In the genomic region with DNA sequence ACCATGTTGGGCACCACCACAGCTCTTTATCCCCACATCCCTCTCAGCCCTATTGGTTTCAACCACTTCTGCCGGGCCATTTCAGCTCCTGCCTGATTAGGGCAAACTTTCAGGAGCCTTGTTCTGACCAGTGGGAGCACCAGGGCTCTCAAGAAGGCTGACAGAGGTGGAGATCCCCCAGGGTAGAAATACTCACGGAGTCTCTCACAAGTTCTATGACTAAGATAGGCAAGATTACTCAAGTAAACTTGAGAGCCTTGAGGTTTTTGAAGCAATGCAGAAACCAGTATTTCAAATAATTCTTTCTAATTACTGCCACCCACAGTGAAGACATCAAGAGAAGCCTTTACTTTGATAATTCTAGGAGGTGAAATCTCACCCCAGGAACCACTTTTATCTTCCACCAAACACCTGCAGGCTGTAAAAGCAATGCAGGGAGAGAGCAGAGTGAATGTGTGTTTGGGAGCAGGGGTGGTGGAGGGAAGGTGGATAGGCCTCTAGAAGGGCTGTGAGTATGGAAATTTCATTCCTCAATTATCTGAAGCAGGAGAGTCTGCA, we compare ENCODE assay signal across 26 cellular contexts. TPM values are rescaled to one million over a fixed set of nuclear protein-coding genes. Genes with fewer than 3 reads are reported as not detected.
A peak's percentile ranks its signal among the peaks of the same experiment; 100 is the strongest.
DNase-seq lines count a peak whose midpoint lies in the region; ATAC-seq, FAIRE-seq and TF ChIP-seq lines count a peak whose summit lies in the region.
"Had no signal": no experiment of that assay in that cellular context is flagged by ENCODE, and none has a peak within 500 bp of the region (broad histone marks: within the 10 kb centered on the region; RNA-seq: fewer than 3 reads in every experiment).

No MANE protein-coding gene starts in this region.

- no peak overlapping the region for H2BK15ac ChIP-seq in mesenchymal stem cell (ENCODE audit: low read depth, poor library complexity, severe bottlenecking)

- H2BK12ac ChIP-seq in mesenchymal stem cell (ENCODE audit: low read length in 2 of 2) = no peak overlapping the region

- H2AK5ac ChIP-seq in mesenchymal stem cell (ENCODE audit: low read length, severe bottlenecking) = no peak overlapping the region

- H3K36me3 ChIP-seq in DND-41 (ENCODE audit: insufficient read depth, low read length) = peaks cover 4% of the 10 kb centered on the region; the same call in 1 of the 2 replicates
- peaks cover 8 to 31% of the 10 kb centered on the region in 2 experiments for H3K36me3 ChIP-seq in mesenchymal stem cell (ENCODE audit: control insufficient read depth in 1 of 2, insufficient read depth in 2 of 2, low read depth in 1 of 2, low read length in 2 of 2)
- H3K36me3 ChIP-seq: cardiac muscle cell, SJSA1, transverse colon, WERI-Rb-1 had no signal

- WGBS in mesenchymal stem cell = 95% methylated on average over 1 of the region's 2 CpGs

- H3K9me3 Mint-ChIP-seq in activated naive CD8-positive, alpha-beta T cell treated with anti-CD3 and anti-CD28 coated beads, Interleukin-2, amount 50 U/mL, for 24 hours = no peaks in the 10 kb centered on the region
- H3K9me3 Mint-ChIP-seq: activated CD4-positive, alpha-beta memory T cell treated with anti-CD3 and anti-CD28 coated beads for 36 hours; activated T-helper 1 cell treated with anti-CD3 and anti-CD28 coated beads, Interleukin-12 subunit alpha, Interleukin-12 subunit beta, Interleukin-2, Interleukin-4 antibody, amounts not matched to agents 30 ng/mL and 10 ng/mL and 1 ng/mL, durations not matched to agents 14 hours and 24 hours and 36 hours; mesothelial cell of epicardium; T-helper 1 cell treated with Interleukin-12 subunit alpha and Interleukin-12 subunit beta and Interleukin-4 antibody, amounts not matched to agents 30 μg/mL and 1 μg/mL, for 36 hours had no signal

- H3K27ac Mint-ChIP-seq in activated naive CD8-positive, alpha-beta T cell treated with anti-CD3 and anti-CD28 coated beads, Interleukin-2, amount 50 U/mL, for 24 hours = no peak overlapping the region
- H3K27ac Mint-ChIP-seq: activated CD4-positive, alpha-beta memory T cell treated with anti-CD3 and anti-CD28 coated beads for 36 hours; activated T-helper 1 cell treated with anti-CD3 and anti-CD28 coated beads, Interleukin-12 subunit alpha, Interleukin-12 subunit beta, Interleukin-2, Interleukin-4 antibody, amounts not matched to agents 30 ng/mL and 10 ng/mL and 1 ng/mL, durations not matched to agents 14 hours and 24 hours and 36 hours; mesothelial cell of epicardium; T-helper 1 cell treated with Interleukin-12 subunit alpha and Interleukin-12 subunit beta and Interleukin-4 antibody, amounts not matched to agents 30 μg/mL and 1 μg/mL, for 36 hours had no signal

- no peak overlapping the region for H3K14ac ChIP-seq in mesenchymal stem cell (ENCODE audit: low read length in 2 of 2)

- H3K9ac ChIP-seq in DND-41 (ENCODE audit: low read depth, low read length) = no peak overlapping the region
- H3K9ac ChIP-seq in mesenchymal stem cell (ENCODE audit: low read length) = no peak overlapping the region

- H3K4me2 ChIP-seq in DND-41 (ENCODE audit: insufficient read depth, low read length) (no peak overlapping the region), mesenchymal stem cell (ENCODE audit: low read length, poor library complexity, severe bottlenecking) (no peak overlapping the region)

- no peaks in the 10 kb centered on the region for H3K79me2 ChIP-seq in DND-41 (ENCODE audit: insufficient read depth, low read length)

- FAIRE-seq in GM19239 (lab: Jason Lieb, UNC) = no peak

- no peak overlapping the region for H3K4ac ChIP-seq in mesenchymal stem cell (ENCODE audit: low read depth in 1 of 2, low read length in 2 of 2)

- no peaks in the 10 kb centered on the region for H3K27me3 Mint-ChIP-seq in activated naive CD8-positive, alpha-beta T cell treated with anti-CD3 and anti-CD28 coated beads, Interleukin-2, amount 50 U/mL, for 24 hours
- H3K27me3 Mint-ChIP-seq: activated CD4-positive, alpha-beta memory T cell treated with anti-CD3 and anti-CD28 coated beads for 36 hours had no signal

- H3K4me3 Mint-ChIP-seq in activated naive CD8-positive, alpha-beta T cell treated with anti-CD3 and anti-CD28 coated beads, Interleukin-2, amount 50 U/mL, for 24 hours = no peak overlapping the region
- H3K4me3 Mint-ChIP-seq: activated CD4-positive, alpha-beta memory T cell treated with anti-CD3 and anti-CD28 coated beads for 36 hours; activated T-helper 1 cell treated with anti-CD3 and anti-CD28 coated beads, Interleukin-12 subunit alpha, Interleukin-12 subunit beta, Interleukin-2, Interleukin-4 antibody, amounts not matched to agents 30 ng/mL and 10 ng/mL and 1 ng/mL, durations not matched to agents 14 hours and 24 hours and 36 hours; mesothelial cell of epicardium; T-helper 1 cell treated with Interleukin-12 subunit alpha and Interleukin-12 subunit beta and Interleukin-4 antibody, amounts not matched to agents 30 μg/mL and 1 μg/mL, for 36 hours had no signal

- peak; percentile 72 for ATAC-seq in DND-41 (ENCODE audit: insufficient read depth, low read depth)
- ATAC-seq in activated naive CD8-positive, alpha-beta T cell treated with anti-CD3 and anti-CD28 coated beads, Interleukin-2, amount 50 U/mL, for 24 hours = peak; percentile 59

- H3K27me3 ChIP-seq in DND-41 (ENCODE audit: insufficient read depth, low read length, poor library complexity) (no peaks in the 10 kb centered on the region), mesenchymal stem cell (ENCODE audit: control insufficient read depth in 1 of 2, insufficient read depth in 1 of 2, low read length in 2 of 2) (no peaks in the 10 kb centered on the region)
- H3K27me3 ChIP-seq: cardiac muscle cell, SJSA1, transverse colon had no signal

- TF ChIP-seq CTCF in DND-41 (IDR thresholded peaks at IDR 0.05; ENCODE audit: borderline replicate concordance, extremely low read depth, low read length, poor library complexity, severe bottlenecking) = no peak

- no peaks in the 10 kb centered on the region for H4K20me1 ChIP-seq in DND-41 (ENCODE audit: insufficient read depth, low read length)

- H3K4me1 Mint-ChIP-seq in activated naive CD8-positive, alpha-beta T cell treated with anti-CD3 and anti-CD28 coated beads, Interleukin-2, amount 50 U/mL, for 24 hours = peaks cover 11% of the 10 kb centered on the region
- H3K4me1 Mint-ChIP-seq: mesothelial cell of epicardium had no signal

- no peak overlapping the region for H2AFZ ChIP-seq in DND-41 (ENCODE audit: low read depth, low read length)
- no peak overlapping the region for H2AFZ ChIP-seq in mesenchymal stem cell (ENCODE audit: low read depth, low read length)

- H3K4me1 ChIP-seq in DND-41 (ENCODE audit: insufficient read depth, low read length) (no peaks in the 10 kb centered on the region), mesenchymal stem cell (ENCODE audit: control insufficient read depth, insufficient read depth, low read depth, low read length) (no peaks in the 10 kb centered on the region)

- H3K79me1 ChIP-seq in mesenchymal stem cell (replicated peaks; ENCODE audit: low read length, poor library complexity, severe bottlenecking) = no peaks in the 10 kb centered on the region

- H3K27ac ChIP-seq in DND-41 (ENCODE audit: low read length) (no peak overlapping the region), mesenchymal stem cell (ENCODE audit: low read length, poor library complexity, severe bottlenecking) (no peak overlapping the region)
- H3K27ac ChIP-seq: cardiac muscle cell, SJSA1, transverse colon, WERI-Rb-1 had no signal

- H4K91ac ChIP-seq in mesenchymal stem cell (ENCODE audit: low read length) = no peak overlapping the region

- no peak overlapping the region for H3K18ac ChIP-seq in mesenchymal stem cell (ENCODE audit: low read depth in 1 of 2, low read length in 2 of 2)

- no peak overlapping the region for H2BK120ac ChIP-seq in mesenchymal stem cell (ENCODE audit: low read depth, low read length)

- no peak overlapping the region for H3K23ac ChIP-seq in mesenchymal stem cell (ENCODE audit: low read length in 2 of 2)

- no peak overlapping the region for H4K8ac ChIP-seq in mesenchymal stem cell (ENCODE audit: low read length)

- H3K36me3 Mint-ChIP-seq in activated naive CD8-positive, alpha-beta T cell treated with anti-CD3 and anti-CD28 coated beads, Interleukin-2, amount 50 U/mL, for 24 hours (ENCODE audit: low read depth) = peaks cover 8% of the 10 kb centered on the region

- H3K9me3 ChIP-seq in DND-41 (ENCODE audit: insufficient read depth, low read length, severe bottlenecking) (no peaks in the 10 kb centered on the region), mesenchymal stem cell (ENCODE audit: control insufficient read depth, low read length) (no peaks in the 10 kb centered on the region)
- H3K9me3 ChIP-seq: SJSA1, transverse colon had no signal

- DNase-seq in DND-41 = no peak
- DNase-seq in EH (ENCODE audit: low read depth) = peak; percentile 24
- no peak for DNase-seq in activated naive CD8-positive, alpha-beta T cell treated with anti-CD3 and anti-CD28 coated beads, Interleukin-2, amount 50 U/mL, for 24 hours
- peak; percentile 43 for DNase-seq in mesenchymal stem cell
- DNase-seq in DMS114 treated with DMSO at 0.1 percent for 48 hours (lab: John Stamatoyannopoulos, UW; ENCODE audit: unreplicated experiment) = no peak
- DNase-seq in NCI-H187 treated with DMSO at 0.1 percent for 48 hours (lab: John Stamatoyannopoulos, UW) = no peak
- DNase-seq in GM19239 (ENCODE audit: insufficient read length, low spot score) = no peak
- DNase-seq: activated CD4-positive, alpha-beta memory T cell treated with anti-CD3 and anti-CD28 coated beads for 36 hours; AML-193; amniotic stem cell; DMS79 treated with DMSO at 0.1 percent for 48 hours; H7; Karpas-422; kidney glomerular epithelial cell; NCI-H1092 treated with DMSO at 0.1 percent for 48 hours; NCI-H2029 treated with DMSO at 0.1 percent for 48 hours; NCI-H446 treated with DMSO at 0.1 percent for 48 hours; stimulated activated naive CD4-positive, alpha-beta T cell; transverse colon; WERI-Rb-1 had no signal

- no peak overlapping the region for H2BK5ac ChIP-seq in mesenchymal stem cell (ENCODE audit: low read depth, low read length, poor library complexity, severe bottlenecking)

- H3K4me3 ChIP-seq in DND-41 (ENCODE audit: low read depth in 1 of 2, low read length in 2 of 2) = no peak overlapping the region
- H3K4me3 ChIP-seq in mesenchymal stem cell (ENCODE audit: insufficient read depth in 1 of 2, low read depth in 1 of 2, low read length in 2 of 2) = no peak overlapping the region
- H3K4me3 ChIP-seq: cardiac muscle cell, SJSA1, transverse colon had no signal

RNA-seq across cellular contexts. Expression of a gene that starts 6.6 kb away (rescaled TPM):
- 0.57 TPM for polyA plus RNA-seq in mesenchymal stem cell (2013, experiment 1 of 2)
- polyA plus RNA-seq in mesenchymal stem cell (2013, experiment 2 of 2) = 0.70 TPM

RNA-seq across cellular contexts. Expression of a gene that starts 41.3 kb away (rescaled TPM):
- 22.8 TPM for polyA plus RNA-seq in mesenchymal stem cell (2013, experiment 1 of 2)
- 20.2 TPM for polyA plus RNA-seq in mesenchymal stem cell (2013, experiment 2 of 2)
- polyA plus RNA-seq: neural cell had no signal

RNA-seq across cellular contexts. Expression of a gene that starts 42.5 kb away (rescaled TPM):
- 0.08 TPM for polyA plus RNA-seq in mesenchymal stem cell (2013, experiment 1 of 2)
- 0.11 TPM for polyA plus RNA-seq in mesenchymal stem cell (2013, experiment 2 of 2)
- polyA plus RNA-seq: neural cell had no signal

RNA-seq across cellular contexts. Expression of a gene that starts 49.5 kb away (rescaled TPM):
- 28.1 TPM for polyA plus RNA-seq in mesenchymal stem cell (2013, experiment 1 of 2)
- polyA plus RNA-seq in mesenchymal stem cell (2013, experiment 2 of 2) = 26.8 TPM

Comparison
In these comparisons a context has a peak if more than half of its experiments do, and no peak if none do; other contexts are left out.
1. DNase-seq: peak in EH (single experiment) and mesenchymal stem cell (single experiment); none in DND-41 (single experiment), activated naive CD8-positive, alpha-beta T cell treated with anti-CD3 and anti-CD28 coated beads, Interleukin-2, amount 50 U/mL, for 24 hours (single experiment), DMS114 treated with DMSO at 0.1 percent for 48 hours (single experiment), NCI-H187 treated with DMSO at 0.1 percent for 48 hours (single experiment) and GM19239 (single experiment).